7 cellular contexts compared by ENCODE assay signal in the genomic region with DNA sequence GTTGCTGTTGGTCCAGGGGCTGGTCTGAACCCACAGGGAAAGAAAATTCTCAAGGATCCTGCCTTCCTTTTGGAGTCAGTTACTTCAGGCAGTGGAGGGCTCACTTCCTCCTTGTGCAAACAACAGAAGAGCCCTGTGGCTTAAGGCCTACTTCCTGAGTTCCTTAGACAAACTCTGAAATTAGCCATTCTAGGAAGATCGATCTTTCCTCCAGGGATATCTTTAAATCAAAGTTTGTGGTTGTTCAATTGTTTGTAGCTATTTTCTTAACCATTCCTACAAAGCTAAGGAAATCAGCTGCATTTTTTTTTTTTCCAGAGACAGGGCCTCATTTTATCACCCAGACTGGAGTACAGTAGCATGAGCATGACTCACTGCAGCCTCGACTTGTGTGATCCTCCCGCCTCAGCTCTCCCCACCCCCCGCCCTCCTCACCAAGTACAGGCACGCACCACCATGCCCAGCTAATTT.
DNase-seq lines count a peak whose midpoint lies in the region; ATAC-seq and TF ChIP-seq lines count a peak whose summit lies in the region.

No MANE protein-coding gene starts in this region.

- TF ChIP-seq CTCF in HEK293 (tag by site-specific recombination; IDR thresholded peaks at IDR 0.05) (no peak), dorsolateral prefrontal cortex (IDR thresholded peaks at IDR 0.05 in 54 of 56, conservative IDR thresholded peaks at IDR 0.05 in 2 of 56; ENCODE audit: low read depth in 1 of 56, partially characterized antibody in 56 of 56) (no peak)

- peak overlapping the region; percentile 79 for H3K27ac ChIP-seq in HEK293 (ENCODE audit: extremely low read depth, low read depth, low read length)
- no peak overlapping the region for H3K27ac ChIP-seq in naive thymus-derived CD4-positive, alpha-beta T cell (ENCODE audit: low read depth, low read length)
- peak overlapping the region in 6 of 59 donors; percentile 4 to 61 (median 17) for H3K27ac ChIP-seq in dorsolateral prefrontal cortex

- H3K4me3 ChIP-seq in HEK293 (ENCODE audit: low read depth, low read length): no peak overlapping the region
- H3K4me3 ChIP-seq in naive thymus-derived CD4-positive, alpha-beta T cell (ENCODE audit: low read length): no peak overlapping the region
- no peak overlapping the region for H3K4me3 ChIP-seq in dorsolateral prefrontal cortex

- H3K36me3 Mint-ChIP-seq in naive thymus-derived CD4-positive, alpha-beta T cell: no peaks in the 10 kb centered on the region

- peaks cover 28% of the 10 kb centered on the region for H3K4me1 ChIP-seq in HEK293 (ENCODE audit: control insufficient read depth, insufficient read depth, low read length)
- peaks cover 0 to 14% of the 10 kb centered on the region in 2 donors for H3K4me1 ChIP-seq in naive thymus-derived CD4-positive, alpha-beta T cell (ENCODE audit: control insufficient read depth in 2 of 2, insufficient read depth in 2 of 2, low read length in 2 of 2)

- peak overlapping the region; percentile 43 to 93 (median 79) for H3K27ac Mint-ChIP-seq in naive thymus-derived CD4-positive, alpha-beta T cell

- intact Hi-C loops in naive thymus-derived CD4-positive, alpha-beta T cell (cut with micrococcal nuclease): loop anchor here in 1 of 2 donors (2.0 to 10.0 kb wide), 3 partner anchors 26 to 590 kb away; a partner anchor contains a TSS
- intact Hi-C loops in dorsolateral prefrontal cortex (cut with DNase I): no loop called here

- H3K9me3 ChIP-seq in HEK293 (ENCODE audit: control insufficient read depth, insufficient read depth, low read depth, low read length): no peaks in the 10 kb centered on the region
- H3K9me3 ChIP-seq in naive thymus-derived CD4-positive, alpha-beta T cell (ENCODE audit: control insufficient read depth in 2 of 3, low read length in 3 of 3): no peaks in the 10 kb centered on the region

- DNase-seq in RPMI7951 (ENCODE audit: low read depth): peak; percentile 96
- peak; percentile 92 for DNase-seq in dermis blood vessel endothelial cell
- DNase-seq in naive thymus-derived CD4-positive, alpha-beta T cell: peak in 1 of 9 donors; percentile 11
- DNase-seq in dorsolateral prefrontal cortex: no peak
- DNase-seq in hippocampal formation (lab: John Stamatoyannopoulos, UW): no peak

- H3K9me3 Mint-ChIP-seq in naive thymus-derived CD4-positive, alpha-beta T cell: no peaks in the 10 kb centered on the region

- peak; percentile 68 for ATAC-seq in naive thymus-derived CD4-positive, alpha-beta T cell
- ATAC-seq in HG03025 (IDR thresholded peaks at IDR 0.05; ENCODE audit: low FRiP score, unreplicated experiment): no peak

- POLR2A ChIA-PET in HEK293 (lab: Yijun Ruan, JAX): interaction anchor here (0.7 to 1.4 kb wide), 2 partner anchors 83 to 156 kb away, joined by 3 to 6 read pairs; a partner anchor contains a TSS
- POLR2A ChIA-PET in naive thymus-derived CD4-positive, alpha-beta T cell (lab: Charles Lee): interaction anchor here (0.6 to 0.7 kb wide), 2 partner anchors 38 to 146 kb away, joined by 3 read pairs; no protein-coding TSS in a partner anchor

- peaks cover 8 to 35% (median 28%) of the 10 kb centered on the region in 7 donors for H3K4me1 Mint-ChIP-seq in naive thymus-derived CD4-positive, alpha-beta T cell

- peak overlapping the region in 8 of 10 donors; percentile 3 to 63 (median 36) for H3K4me3 Mint-ChIP-seq in naive thymus-derived CD4-positive, alpha-beta T cell

- CTCF ChIA-PET in HEK293 (lab: Yijun Ruan, JAX): interaction anchor here (0.5 to 1.9 kb wide), 8 partner anchors 9 to 1114 kb away, joined by 3 to 6 read pairs (median 4); no protein-coding TSS in a partner anchor
- CTCF ChIA-PET in naive thymus-derived CD4-positive, alpha-beta T cell (lab: Charles Lee): interaction anchor here (0.6 to 2.1 kb wide), 6 partner anchors 9 to 228 kb away, joined by 3 to 8 read pairs (median 4); no protein-coding TSS in a partner anchor

- H3K36me3 ChIP-seq in HEK293 (ENCODE audit: control insufficient read depth in 2 of 2, insufficient read depth in 1 of 2, low read length in 2 of 2): no peaks in the 10 kb centered on the region
- H3K36me3 ChIP-seq in naive thymus-derived CD4-positive, alpha-beta T cell (ENCODE audit: control insufficient read depth in 2 of 3, insufficient read depth in 3 of 3, low read length in 3 of 3): no peaks in the 10 kb centered on the region

- no peaks in the 10 kb centered on the region for H3K27me3 Mint-ChIP-seq in naive thymus-derived CD4-positive, alpha-beta T cell

- no peaks in the 10 kb centered on the region for H3K27me3 ChIP-seq in naive thymus-derived CD4-positive, alpha-beta T cell (ENCODE audit: control insufficient read depth in 2 of 2, insufficient read depth in 2 of 2, low read length in 2 of 2)
- H3K27me3 ChIP-seq in dorsolateral prefrontal cortex: no peaks in the 10 kb centered on the region

TF ChIP-seq in HEK293, 187 proteins besides CTCF, POLR2A, EP300 and RAD21 (continues in another document):
- TF ChIP-seq, protein P1, sequence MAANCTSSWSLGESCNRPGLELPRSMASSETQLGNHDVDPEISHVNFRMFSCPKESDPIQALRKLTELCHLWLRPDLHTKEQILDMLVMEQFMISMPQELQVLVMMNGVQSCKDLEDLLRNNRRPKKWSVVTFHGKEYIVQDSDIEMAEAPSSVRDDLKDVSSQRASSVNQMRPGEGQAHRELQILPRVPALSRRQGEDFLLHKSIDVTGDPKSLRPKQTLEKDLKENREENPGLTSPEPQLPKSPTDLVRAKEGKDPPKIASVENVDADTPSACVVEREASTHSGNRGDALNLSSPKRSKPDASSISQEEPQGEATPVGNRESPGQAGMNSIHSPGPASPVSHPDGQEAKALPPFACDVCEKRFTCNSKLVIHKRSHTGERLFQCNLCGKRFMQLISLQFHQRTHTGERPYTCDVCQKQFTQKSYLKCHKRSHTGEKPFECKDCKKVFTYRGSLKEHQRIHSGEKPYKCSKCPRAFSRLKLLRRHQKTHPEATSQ (tag by site-specific recombination; IDR thresholded peaks at IDR 0.05): no peak
- no peak for TF ChIP-seq ZNF266 (tag by site-specific recombination; IDR thresholded peaks at IDR 0.05; ENCODE audit: low read depth)
- TF ChIP-seq ZNF366 (tag by site-specific recombination; conservative IDR thresholded peaks at IDR 0.05): peak; percentile 61
- no peak for TF ChIP-seq OVOL3 (tag by site-specific recombination; IDR thresholded peaks at IDR 0.05)
- no peak for TF ChIP-seq ZNF76 (tag by site-specific recombination; IDR thresholded peaks at IDR 0.05; ENCODE audit: borderline replicate concordance, low read depth)
- TF ChIP-seq OSR2 (tag by site-specific recombination; IDR thresholded peaks at IDR 0.05): peak; percentile 88
- TF ChIP-seq, protein P2, sequence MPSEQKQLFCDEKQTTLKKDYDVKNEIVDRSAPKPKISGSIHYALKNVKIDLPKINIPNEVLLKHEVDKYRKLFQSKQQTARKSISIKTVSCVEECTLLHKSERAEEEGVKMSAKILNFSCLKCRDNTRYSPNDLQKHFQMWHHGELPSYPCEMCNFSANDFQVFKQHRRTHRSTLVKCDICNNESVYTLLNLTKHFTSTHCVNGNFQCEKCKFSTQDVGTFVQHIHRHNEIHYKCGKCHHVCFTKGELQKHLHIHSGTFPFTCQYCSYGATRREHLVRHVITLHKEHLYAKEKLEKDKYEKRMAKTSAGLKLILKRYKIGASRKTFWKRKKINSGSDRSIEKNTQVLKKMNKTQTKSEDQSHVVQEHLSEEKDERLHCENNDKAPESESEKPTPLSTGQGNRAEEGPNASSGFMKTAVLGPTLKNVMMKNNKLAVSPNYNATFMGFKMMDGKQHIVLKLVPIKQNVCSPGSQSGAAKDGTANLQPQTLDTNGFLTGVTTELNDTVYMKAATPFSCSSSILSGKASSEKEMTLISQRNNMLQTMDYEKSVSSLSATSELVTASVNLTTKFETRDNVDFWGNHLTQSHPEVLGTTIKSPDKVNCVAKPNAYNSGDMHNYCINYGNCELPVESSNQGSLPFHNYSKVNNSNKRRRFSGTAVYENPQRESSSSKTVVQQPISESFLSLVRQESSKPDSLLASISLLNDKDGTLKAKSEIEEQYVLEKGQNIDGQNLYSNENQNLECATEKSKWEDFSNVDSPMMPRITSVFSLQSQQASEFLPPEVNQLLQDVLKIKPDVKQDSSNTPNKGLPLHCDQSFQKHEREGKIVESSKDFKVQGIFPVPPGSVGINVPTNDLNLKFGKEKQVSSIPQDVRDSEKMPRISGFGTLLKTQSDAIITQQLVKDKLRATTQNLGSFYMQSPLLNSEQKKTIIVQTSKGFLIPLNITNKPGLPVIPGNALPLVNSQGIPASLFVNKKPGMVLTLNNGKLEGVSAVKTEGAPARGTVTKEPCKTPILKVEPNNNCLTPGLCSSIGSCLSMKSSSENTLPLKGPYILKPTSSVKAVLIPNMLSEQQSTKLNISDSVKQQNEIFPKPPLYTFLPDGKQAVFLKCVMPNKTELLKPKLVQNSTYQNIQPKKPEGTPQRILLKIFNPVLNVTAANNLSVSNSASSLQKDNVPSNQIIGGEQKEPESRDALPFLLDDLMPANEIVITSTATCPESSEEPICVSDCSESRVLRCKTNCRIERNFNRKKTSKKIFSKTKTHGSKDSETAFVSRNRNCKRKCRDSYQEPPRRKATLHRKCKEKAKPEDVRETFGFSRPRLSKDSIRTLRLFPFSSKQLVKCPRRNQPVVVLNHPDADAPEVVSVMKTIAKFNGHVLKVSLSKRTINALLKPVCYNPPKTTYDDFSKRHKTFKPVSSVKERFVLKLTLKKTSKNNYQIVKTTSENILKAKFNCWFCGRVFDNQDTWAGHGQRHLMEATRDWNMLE (tag by site-specific recombination; conservative IDR thresholded peaks at IDR 0.05; ENCODE audit: low read depth): 0 out of 2 replicates have a peak, but pooled peaks have one; percentile 25
- TF ChIP-seq ZNF211 (tag by site-specific recombination; IDR thresholded peaks at IDR 0.05; ENCODE audit: low read depth): no peak
- TF ChIP-seq ZNF521 (tag by site-specific recombination; IDR thresholded peaks at IDR 0.05): no peak
- TF ChIP-seq, protein P3, sequence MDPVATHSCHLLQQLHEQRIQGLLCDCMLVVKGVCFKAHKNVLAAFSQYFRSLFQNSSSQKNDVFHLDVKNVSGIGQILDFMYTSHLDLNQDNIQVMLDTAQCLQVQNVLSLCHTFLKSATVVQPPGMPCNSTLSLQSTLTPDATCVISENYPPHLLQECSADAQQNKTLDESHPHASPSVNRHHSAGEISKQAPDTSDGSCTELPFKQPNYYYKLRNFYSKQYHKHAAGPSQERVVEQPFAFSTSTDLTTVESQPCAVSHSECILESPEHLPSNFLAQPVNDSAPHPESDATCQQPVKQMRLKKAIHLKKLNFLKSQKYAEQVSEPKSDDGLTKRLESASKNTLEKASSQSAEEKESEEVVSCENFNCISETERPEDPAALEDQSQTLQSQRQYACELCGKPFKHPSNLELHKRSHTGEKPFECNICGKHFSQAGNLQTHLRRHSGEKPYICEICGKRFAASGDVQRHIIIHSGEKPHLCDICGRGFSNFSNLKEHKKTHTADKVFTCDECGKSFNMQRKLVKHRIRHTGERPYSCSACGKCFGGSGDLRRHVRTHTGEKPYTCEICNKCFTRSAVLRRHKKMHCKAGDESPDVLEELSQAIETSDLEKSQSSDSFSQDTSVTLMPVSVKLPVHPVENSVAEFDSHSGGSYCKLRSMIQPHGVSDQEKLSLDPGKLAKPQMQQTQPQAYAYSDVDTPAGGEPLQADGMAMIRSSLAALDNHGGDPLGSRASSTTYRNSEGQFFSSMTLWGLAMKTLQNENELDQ (tag by site-specific recombination; IDR thresholded peaks at IDR 0.05; ENCODE audit: low read depth): no peak

Comparison
In these comparisons a context has a peak if more than half of its experiments do, and no peak if none do; other contexts are left out.
1. DNase-seq: peak in RPMI7951 (single experiment) and dermis blood vessel endothelial cell (single experiment); none in dorsolateral prefrontal cortex (0 of 10) and hippocampal formation (0 of 2).